15 cellular contexts compared by ENCODE assay signal in genomic region chr10:49162063-49162462, GRCh38. TPM values are rescaled to one million over a fixed set of nuclear protein-coding genes. Genes with fewer than 3 reads are reported as not detected.
DNase-seq lines count a peak whose midpoint lies in the region; ATAC-seq, FAIRE-seq and TF ChIP-seq lines count a peak whose summit lies in the region.
"Had no signal": no experiment of that assay in that cellular context is flagged by ENCODE, and none has a peak within 500 bp of the region (broad histone marks: within the 10 kb centered on the region; RNA-seq: fewer than 3 reads in every experiment).

No MANE protein-coding gene starts in this region.

- H3K4ac ChIP-seq in mesenchymal stem cell (ENCODE audit: low read depth in 1 of 2, low read length in 2 of 2): no peak overlapping the region

- no peak overlapping the region for H2BK15ac ChIP-seq in mesenchymal stem cell (ENCODE audit: low read depth, poor library complexity, severe bottlenecking)

- TF ChIP-seq EP300 in GM12878 (IDR thresholded peaks at IDR 0.05; ENCODE audit: borderline replicate concordance in 1 of 2, control insufficient read depth in 1 of 2, low read depth in 2 of 2, low read length in 2 of 2): no peak

- TF ChIP-seq CTCF in GM12878 (IDR thresholded peaks at IDR 0.05 in 2 of 3, conservative IDR thresholded peaks at IDR 0.05 in 1 of 3; ENCODE audit: control insufficient read depth in 2 of 3, extremely low read depth in 1 of 3, insufficient read depth in 1 of 3, low read depth in 3 of 3, low read length in 3 of 3): no peak
- TF ChIP-seq CTCF in endothelial cell (IDR thresholded peaks at IDR 0.05; ENCODE audit: unreplicated experiment): no peak

- H3K36me3 Mint-ChIP-seq in activated CD4-positive, alpha-beta memory T cell treated with anti-CD3 and anti-CD28 coated beads, Interleukin-2, amount 10 ng/mL, durations not matched to agents 7 days and 5 days (ENCODE audit: low read depth): peaks cover 78% of the 10 kb centered on the region
- H3K36me3 Mint-ChIP-seq in activated CD4-positive, alpha-beta memory T cell treated with anti-CD3 and anti-CD28 coated beads for 36 hours: peaks cover 42% of the 10 kb centered on the region
- H3K36me3 Mint-ChIP-seq in endothelial cell (ENCODE audit: low read depth, unreplicated experiment): no peaks in the 10 kb centered on the region
- H3K36me3 Mint-ChIP-seq: CD4-positive, CD25-positive, alpha-beta regulatory T cell had no signal

- peak overlapping the region; percentile 7 for H3K27ac Mint-ChIP-seq in activated CD4-positive, alpha-beta memory T cell treated with anti-CD3 and anti-CD28 coated beads, Interleukin-2, amount 10 ng/mL, durations not matched to agents 7 days and 5 days
- no peak overlapping the region for H3K27ac Mint-ChIP-seq in activated CD4-positive, alpha-beta memory T cell treated with anti-CD3 and anti-CD28 coated beads for 36 hours
- no peak overlapping the region for H3K27ac Mint-ChIP-seq in endothelial cell (ENCODE audit: unreplicated experiment)
- H3K27ac Mint-ChIP-seq: HFFc6 had no signal

- H3K18ac ChIP-seq in mesenchymal stem cell (ENCODE audit: low read depth in 1 of 2, low read length in 2 of 2): no peak overlapping the region

- WGBS in GM12878 (ENCODE audit: insufficient coverage, insufficient replicate concordance, low lambda C conversion rate, missing lambda C conversion rate): 94% methylated on average over 5 of the region's 5 CpGs
- WGBS in mesenchymal stem cell: 77% methylated on average over 5 of the region's 5 CpGs

- DNase-seq in activated CD4-positive, alpha-beta memory T cell treated with anti-CD3 and anti-CD28 coated beads, Interleukin-2, amount 10 ng/mL, durations not matched to agents 7 days and 5 days: no peak
- DNase-seq in activated CD4-positive, alpha-beta memory T cell treated with anti-CD3 and anti-CD28 coated beads for 36 hours: no peak
- DNase-seq in GM12878 (ENCODE audit: low read depth, low spot score): no peak
- no peak for DNase-seq in mesenchymal stem cell
- DNase-seq in OCI-M1 (lab: John Stamatoyannopoulos, UW): no peak
- DNase-seq in iPS-NIHi7 (ENCODE audit: extremely low spot score): no peak
- DNase-seq in endothelial cell (ENCODE audit: low spot score): no peak
- DNase-seq: CD4-positive, CD25-positive, alpha-beta regulatory T cell had no signal

- no peak overlapping the region for H2AK5ac ChIP-seq in mesenchymal stem cell (ENCODE audit: low read length, severe bottlenecking)

- H3K4me1 ChIP-seq in GM12878 (ENCODE audit: control insufficient read depth, insufficient read depth, low read length) (no peaks in the 10 kb centered on the region), mesenchymal stem cell (ENCODE audit: control insufficient read depth, insufficient read depth, low read depth, low read length) (peaks cover 3% of the 10 kb centered on the region)

- no peak overlapping the region for H4K8ac ChIP-seq in mesenchymal stem cell (ENCODE audit: low read length)

- no peak overlapping the region for H2BK12ac ChIP-seq in mesenchymal stem cell (ENCODE audit: low read length in 2 of 2)

- H3K4me3 ChIP-seq in GM12878: no peak overlapping the region
- H3K4me3 ChIP-seq in mesenchymal stem cell (ENCODE audit: insufficient read depth in 1 of 2, low read depth in 1 of 2, low read length in 2 of 2): no peak overlapping the region
- H3K4me3 ChIP-seq: BLaER1 treated with 17β-estradiol and CSF1 and Interleukin-3, amounts not matched to agents 10 nM and 100 nM had no signal

- POLR2A ChIA-PET in activated CD4-positive, alpha-beta memory T cell treated with anti-CD3 and anti-CD28 coated beads, Interleukin-2, amount 10 ng/mL, durations not matched to agents 7 days and 5 days (lab: Charles Lee): interaction anchor here (0.7 kb wide), 1 partner anchor 11 kb away, joined by 3 read pairs; no protein-coding TSS in a partner anchor
- POLR2A ChIA-PET in activated CD4-positive, alpha-beta memory T cell treated with anti-CD3 and anti-CD28 coated beads for 36 hours (lab: Charles Lee): interaction anchor here (1.3 kb wide), 1 partner anchor 13 kb away, joined by 3 read pairs; no protein-coding TSS in a partner anchor
- POLR2A ChIA-PET in GM12878 (lab: Charles Lee): interaction anchor here (0.9 kb wide), 1 partner anchor 17 kb away, joined by 3 read pairs; no protein-coding TSS in a partner anchor

- H3K9ac ChIP-seq in GM12878 (ENCODE audit: control insufficient read depth, insufficient read depth, low read length): no peak overlapping the region
- H3K9ac ChIP-seq in mesenchymal stem cell (ENCODE audit: low read length): peak overlapping the region; percentile 13
- H3K9ac ChIP-seq: BLaER1 treated with 17β-estradiol and CSF1 and Interleukin-3, amounts not matched to agents 10 nM and 100 nM had no signal

- FAIRE-seq in GM12878 (lab: Jason Lieb, UNC): no peak
- FAIRE-seq: GM12892 had no signal

- no peaks in the 10 kb centered on the region for H3K27me3 Mint-ChIP-seq in activated CD4-positive, alpha-beta memory T cell treated with anti-CD3 and anti-CD28 coated beads, Interleukin-2, amount 10 ng/mL, durations not matched to agents 7 days and 5 days
- peaks cover 8% of the 10 kb centered on the region for H3K27me3 Mint-ChIP-seq in activated CD4-positive, alpha-beta memory T cell treated with anti-CD3 and anti-CD28 coated beads for 36 hours
- no peaks in the 10 kb centered on the region for H3K27me3 Mint-ChIP-seq in endothelial cell (ENCODE audit: unreplicated experiment)
- H3K27me3 Mint-ChIP-seq: CD4-positive, CD25-positive, alpha-beta regulatory T cell; IgD-negative memory B cell had no signal

- H3K79me1 ChIP-seq in mesenchymal stem cell (replicated peaks; ENCODE audit: low read length, poor library complexity, severe bottlenecking): no peaks in the 10 kb centered on the region

- H2AFZ ChIP-seq in GM12878 (ENCODE audit: control insufficient read depth, low read depth, low read length) (no peak overlapping the region), mesenchymal stem cell (ENCODE audit: low read depth, low read length) (no peak overlapping the region)

- H3K9me3 Mint-ChIP-seq in activated CD4-positive, alpha-beta memory T cell treated with anti-CD3 and anti-CD28 coated beads, Interleukin-2, amount 10 ng/mL, durations not matched to agents 7 days and 5 days: no peaks in the 10 kb centered on the region
- no peaks in the 10 kb centered on the region for H3K9me3 Mint-ChIP-seq in activated CD4-positive, alpha-beta memory T cell treated with anti-CD3 and anti-CD28 coated beads for 36 hours
- no peaks in the 10 kb centered on the region for H3K9me3 Mint-ChIP-seq in endothelial cell (ENCODE audit: unreplicated experiment)
- H3K9me3 Mint-ChIP-seq: HFFc6, IgD-negative memory B cell had no signal

- no peak overlapping the region for H2BK5ac ChIP-seq in mesenchymal stem cell (ENCODE audit: low read depth, low read length, poor library complexity, severe bottlenecking)

- no peak for TF ChIP-seq POLR2A in GM12878 (IDR thresholded peaks at IDR 0.05; ENCODE audit: low read depth, low read length)

- H3K9me3 ChIP-seq in GM12878 (replicated peaks; ENCODE audit: control insufficient read depth, insufficient read depth, low read length): no peaks in the 10 kb centered on the region
- no peaks in the 10 kb centered on the region for H3K9me3 ChIP-seq in mesenchymal stem cell (ENCODE audit: control insufficient read depth, low read length)
- H3K9me3 ChIP-seq: BLaER1 treated with 17β-estradiol and CSF1 and Interleukin-3, amounts not matched to agents 10 nM and 100 nM had no signal

- no peak overlapping the region for H4K91ac ChIP-seq in mesenchymal stem cell (ENCODE audit: low read length)

- no peaks in the 10 kb centered on the region for H3K27me3 ChIP-seq in GM12878 (replicated peaks in 1 of 2; ENCODE audit: control insufficient read depth in 2 of 2, insufficient read depth in 2 of 2, low read length in 1 of 2)
- H3K27me3 ChIP-seq in mesenchymal stem cell (ENCODE audit: control insufficient read depth in 1 of 2, insufficient read depth in 1 of 2, low read length in 2 of 2): peaks cover 0 to 6% of the 10 kb centered on the region in 2 experiments
- H3K27me3 ChIP-seq: BLaER1 treated with 17β-estradiol and CSF1 and Interleukin-3, amounts not matched to agents 10 nM and 100 nM had no signal

- H3K14ac ChIP-seq in mesenchymal stem cell (ENCODE audit: low read length in 2 of 2): no peak overlapping the region

- ATAC-seq in GM12878: no peak

- no peaks in the 10 kb centered on the region for H3K79me2 ChIP-seq in GM12878 (ENCODE audit: control insufficient read depth, insufficient read depth, low read length)

- H2BK120ac ChIP-seq in mesenchymal stem cell (ENCODE audit: low read depth, low read length): no peak overlapping the region

- peaks cover 40% of the 10 kb centered on the region for H3K4me1 Mint-ChIP-seq in activated CD4-positive, alpha-beta memory T cell treated with anti-CD3 and anti-CD28 coated beads, Interleukin-2, amount 10 ng/mL, durations not matched to agents 7 days and 5 days
- H3K4me1 Mint-ChIP-seq in activated CD4-positive, alpha-beta memory T cell treated with anti-CD3 and anti-CD28 coated beads for 36 hours (ENCODE audit: low read depth): peaks cover 37% of the 10 kb centered on the region
- peaks cover 6% of the 10 kb centered on the region for H3K4me1 Mint-ChIP-seq in endothelial cell (ENCODE audit: unreplicated experiment)

- SMC1A ChIA-PET in GM12878 (lab: Charles Lee; ENCODE audit: uncharacterized antibody, unreplicated experiment): interaction anchor here (0.7 to 1.3 kb wide), 5 partner anchors 10 to 504 kb away, joined by 3 to 6 read pairs (median 3); no protein-coding TSS in a partner anchor

- no peak overlapping the region for H3K4me3 Mint-ChIP-seq in activated CD4-positive, alpha-beta memory T cell treated with anti-CD3 and anti-CD28 coated beads, Interleukin-2, amount 10 ng/mL, durations not matched to agents 7 days and 5 days
- H3K4me3 Mint-ChIP-seq in activated CD4-positive, alpha-beta memory T cell treated with anti-CD3 and anti-CD28 coated beads for 36 hours: no peak overlapping the region
- H3K4me3 Mint-ChIP-seq in endothelial cell (ENCODE audit: unreplicated experiment): no peak overlapping the region
- H3K4me3 Mint-ChIP-seq: CD4-positive, CD25-positive, alpha-beta regulatory T cell; HFFc6; IgD-negative memory B cell had no signal

- H3K23ac ChIP-seq in mesenchymal stem cell (ENCODE audit: low read length in 2 of 2): no peak overlapping the region

- intact Hi-C loops in activated CD4-positive, alpha-beta memory T cell treated with anti-CD3 and anti-CD28 coated beads for 36 hours (cut with micrococcal nuclease): loop anchor here (5.0 kb wide), 2 partner anchors 85 to 355 kb away; no protein-coding TSS in a partner anchor
- intact Hi-C loops in GM12878 (cut with micrococcal nuclease; ENCODE audit: unreplicated experiment): no loop called here

- no peaks in the 10 kb centered on the region; the same call in 1 of the 2 replicates for H4K20me1 ChIP-seq in GM12878 (ENCODE audit: control insufficient read depth, insufficient read depth)

- TF ChIP-seq RAD21 in GM12878 (IDR thresholded peaks at IDR 0.05; ENCODE audit: insufficient read depth, low read depth, low read length): no peak

- H3K4me2 ChIP-seq in GM12878 (ENCODE audit: control insufficient read depth, insufficient read depth): no peak overlapping the region
- no peak overlapping the region for H3K4me2 ChIP-seq in mesenchymal stem cell (ENCODE audit: low read length, poor library complexity, severe bottlenecking)
- H3K4me2 ChIP-seq: BLaER1 treated with 17β-estradiol and CSF1 and Interleukin-3, amounts not matched to agents 10 nM and 100 nM had no signal

- H3K36me3 ChIP-seq in GM12878 (ENCODE audit: control insufficient read depth in 2 of 2, insufficient read depth in 2 of 2, low read length in 1 of 2) (peaks cover 0 to 1% of the 10 kb centered on the region in 2 experiments; a peak in 1 of 4 replicates), mesenchymal stem cell (ENCODE audit: control insufficient read depth in 1 of 2, insufficient read depth in 2 of 2, low read depth in 1 of 2, low read length in 2 of 2) (no peaks in the 10 kb centered on the region)

- in situ Hi-C loops in GM12878 (cut with MboI): no loop called here

- CTCF ChIA-PET in activated CD4-positive, alpha-beta memory T cell treated with anti-CD3 and anti-CD28 coated beads, Interleukin-2, amount 10 ng/mL, durations not matched to agents 7 days and 5 days (lab: Charles Lee): interaction anchor here (1.0 to 1.9 kb wide), 5 partner anchors 11 to 505 kb away, joined by 3 to 6 read pairs (median 5); no protein-coding TSS in a partner anchor
- CTCF ChIA-PET in activated CD4-positive, alpha-beta memory T cell treated with anti-CD3 and anti-CD28 coated beads for 36 hours (lab: Charles Lee): interaction anchor here (1.1 to 1.3 kb wide), 2 partner anchors 13 to 177 kb away, joined by 3 read pairs; no protein-coding TSS in a partner anchor
- CTCF ChIA-PET in GM12878 (lab: Yijun Ruan, JAX): interaction anchor here (0.5 to 2.0 kb wide), 7 partner anchors 11 to 504 kb away, joined by 3 to 7 read pairs (median 3); no protein-coding TSS in a partner anchor

- no peak overlapping the region for H3K27ac ChIP-seq in GM12878 (ENCODE audit: control insufficient read depth, insufficient read depth)
- H3K27ac ChIP-seq in mesenchymal stem cell (ENCODE audit: low read length, poor library complexity, severe bottlenecking): no peak overlapping the region
- H3K27ac ChIP-seq: BLaER1 treated with 17β-estradiol and CSF1 and Interleukin-3, amounts not matched to agents 10 nM and 100 nM; HL-60 had no signal

- no TSS peak for BruUV-seq in GM12878 (replicated peaks; lab: Mats Ljungman, UMichigan)

- RAD21 ChIA-PET in GM12878 (lab: Charles Lee; ENCODE audit: unreplicated experiment): no interaction called here

RNA-seq across cellular contexts. Expression of gene TMEM273, which starts 26.1 kb away (rescaled TPM):
- 100 to 1,000 TPM in 1 of 2 experiments, 10 to 100 TPM in 1; 98.2 to 100 TPM for total RNA-seq in activated CD4-positive, alpha-beta memory T cell treated with anti-CD3 and anti-CD28 coated beads, Interleukin-2, amount 10 ng/mL, durations not matched to agents 7 days and 5 days
- total RNA-seq in activated CD4-positive, alpha-beta memory T cell treated with anti-CD3 and anti-CD28 coated beads for 36 hours: 100 to 1,000 TPM; 106 to 108 TPM
- 135 and 148 TPM in 2 replicates for total RNA-seq in GM12878 (2013; cell fraction: nucleolus; rRNA removed)
- total RNA-seq in GM12878 (2014; rRNA removed) (26.5 and 30.6 TPM in 2 replicates), GM12878 (2014; rRNA removed; fragmentation: Illumina TruSeq; extraction: Trizol) (24.0 and 26.3 TPM in 2 replicates), GM12878 (2021) (20.9 and 23.5 TPM in 2 replicates), endothelial cell (ENCODE audit: unreplicated experiment) (1.6 TPM)
- 8.9 TPM for polyA plus RNA-seq in GM12878 (2011; ENCODE audit: low read depth)
- polyA plus RNA-seq in GM12878 (2011; rRNA removed) (46.3 and 47.3 TPM in 2 replicates), GM12878 (2014; fragmentation: Illumina TruSeq; extraction: Trizol) (35.6 and 41.3 TPM in 2 replicates), GM12878 (2014; fragmentation: Nextera tagmentation; extraction: Ambion mirVana) (10 to 100 TPM; 25.6 to 28.6 TPM), GM12878 (2014; rRNA removed) (33.9 and 40.4 TPM in 2 replicates), GM12878 (2016; fragmentation: Nextera tagmentation; extraction: Ambion mirVana) (10 to 100 TPM; 10.3 to 12.2 TPM)
- 45.0 and 51.2 TPM in 2 replicates for polyA plus RNA-seq in GM12878 (2011; cell fraction: cytosol; rRNA removed)
- polyA plus RNA-seq in GM12878 (2011; cell fraction: nucleus; rRNA removed): 75.4 and 80.5 TPM in 2 replicates
- 7.0 and 8.7 TPM in 2 replicates for polyA plus RNA-seq in GM12878 (2012)
- polyA minus RNA-seq in GM12878 (2011; rRNA and poly(A)+ RNA removed): 35.0 and 35.7 TPM in 2 replicates
- 6.0 and 6.5 TPM in 2 replicates for polyA minus RNA-seq in GM12878 (2011; cell fraction: cytosol; rRNA and poly(A)+ RNA removed)
- polyA minus RNA-seq in GM12878 (2011; cell fraction: nucleus; rRNA and poly(A)+ RNA removed): 13.5 and 14.6 TPM in 2 replicates
- not detected for polyA plus RNA-seq in mesenchymal stem cell (2013, experiment 1 of 2)
- polyA plus RNA-seq in mesenchymal stem cell (2013, experiment 2 of 2): not detected
- total RNA-seq: A172, HFFc6 had no signal

RNA-seq across cellular contexts. Expression of gene FAM170B, which starts 28.2 kb away (rescaled TPM):
- under 1 TPM; 0.15 to 0.33 TPM for total RNA-seq in activated CD4-positive, alpha-beta memory T cell treated with anti-CD3 and anti-CD28 coated beads, Interleukin-2, amount 10 ng/mL, durations not matched to agents 7 days and 5 days
- not detected for total RNA-seq in activated CD4-positive, alpha-beta memory T cell treated with anti-CD3 and anti-CD28 coated beads for 36 hours
- total RNA-seq in GM12878 (2013; cell fraction: nucleolus; rRNA removed): not detected in 2 replicates
- total RNA-seq in GM12878 (2014; rRNA removed) (not detected in 2 replicates), GM12878 (2014; rRNA removed; fragmentation: Illumina TruSeq; extraction: Trizol) (not detected in 2 replicates), GM12878 (2021) (not detected in 2 replicates), endothelial cell (ENCODE audit: unreplicated experiment) (not detected)
- polyA plus RNA-seq in GM12878 (2011; ENCODE audit: low read depth): not detected
- polyA plus RNA-seq in GM12878 (2011; rRNA removed) (not detected in 2 replicates), GM12878 (2014; fragmentation: Illumina TruSeq; extraction: Trizol) (not detected in 2 replicates), GM12878 (2014; fragmentation: Nextera tagmentation; extraction: Ambion mirVana) (not detected), GM12878 (2014; rRNA removed) (not detected in 2 replicates), GM12878 (2016; fragmentation: Nextera tagmentation; extraction: Ambion mirVana) (not detected)
- polyA plus RNA-seq in GM12878 (2011; cell fraction: cytosol; rRNA removed): 0.10 TPM in 1 of 2 replicates, not detected in the other
- polyA plus RNA-seq in GM12878 (2011; cell fraction: nucleus; rRNA removed): 0.15 TPM in 1 of 2 replicates, not detected in the other
- polyA plus RNA-seq in GM12878 (2012): not detected in 2 replicates
- 0.36 TPM in 1 of 2 replicates, not detected in the other for polyA minus RNA-seq in GM12878 (2011; rRNA and poly(A)+ RNA removed)
- polyA minus RNA-seq in GM12878 (2011; cell fraction: cytosol; rRNA and poly(A)+ RNA removed): not detected in 2 replicates
- polyA minus RNA-seq in GM12878 (2011; cell fraction: nucleus; rRNA and poly(A)+ RNA removed): not detected in 2 replicates
- not detected for polyA plus RNA-seq in mesenchymal stem cell (2013, experiment 1 of 2)
- polyA plus RNA-seq in mesenchymal stem cell (2013, experiment 2 of 2): not detected
- total RNA-seq: A172; CD4-positive, CD25-positive, alpha-beta regulatory T cell; H4; HFFc6 had no signal
- polyA plus RNA-seq: CD4-positive, CD25-positive, alpha-beta regulatory T cell; IgD-negative memory B cell had no signal

RNA-seq across cellular contexts. Expression of gene VSTM4, which starts 46.7 kb away (rescaled TPM):
- under 1 TPM; 0.10 TPM for total RNA-seq in activated CD4-positive, alpha-beta memory T cell treated with anti-CD3 and anti-CD28 coated beads, Interleukin-2, amount 10 ng/mL, durations not matched to agents 7 days and 5 days
- under 1 TPM; 0.10 to 0.24 TPM for total RNA-seq in activated CD4-positive, alpha-beta memory T cell treated with anti-CD3 and anti-CD28 coated beads for 36 hours
- 0.04 TPM in 1 of 2 replicates, not detected in the other for total RNA-seq in GM12878 (2013; cell fraction: nucleolus; rRNA removed)
- total RNA-seq in GM12878 (2014; rRNA removed): not detected in 2 replicates
- total RNA-seq in GM12878 (2014; rRNA removed; fragmentation: Illumina TruSeq; extraction: Trizol): not detected in 2 replicates
- 0.08 TPM in 1 of 2 replicates, not detected in the other for total RNA-seq in GM12878 (2021)
- not detected for polyA plus RNA-seq in GM12878 (2011; ENCODE audit: low read depth)
- 0.14 TPM in 2 replicates for polyA plus RNA-seq in GM12878 (2011; rRNA removed)
- polyA plus RNA-seq in GM12878 (2011; cell fraction: cytosol; rRNA removed): 0.06 and 0.08 TPM in 2 replicates
- polyA plus RNA-seq in GM12878 (2011; cell fraction: nucleus; rRNA removed): 0.03 and 0.09 TPM in 2 replicates
- not detected in 2 replicates for polyA plus RNA-seq in GM12878 (2012)
- polyA plus RNA-seq in GM12878 (2014; fragmentation: Illumina TruSeq; extraction: Trizol): 0.01 TPM in 1 of 2 replicates, not detected in the other
- under 1 TPM in 1 of 2 experiments, not detected in 1; 0.02 TPM for polyA plus RNA-seq in GM12878 (2014; fragmentation: Nextera tagmentation; extraction: Ambion mirVana)
- polyA plus RNA-seq in GM12878 (2014; rRNA removed): not detected in 2 replicates
- not detected for polyA plus RNA-seq in GM12878 (2016; fragmentation: Nextera tagmentation; extraction: Ambion mirVana)
- 0.15 TPM in 1 of 2 replicates, not detected in the other for polyA minus RNA-seq in GM12878 (2011; rRNA and poly(A)+ RNA removed)
- not detected in 2 replicates for polyA minus RNA-seq in GM12878 (2011; cell fraction: cytosol; rRNA and poly(A)+ RNA removed)
- polyA minus RNA-seq in GM12878 (2011; cell fraction: nucleus; rRNA and poly(A)+ RNA removed): 0.24 and 0.57 TPM in 2 replicates
- 1.1 TPM for polyA plus RNA-seq in mesenchymal stem cell (2013, experiment 1 of 2)
- polyA plus RNA-seq in mesenchymal stem cell (2013, experiment 2 of 2): 1.2 TPM
- 0.38 TPM for total RNA-seq in endothelial cell (ENCODE audit: unreplicated experiment)
- total RNA-seq: CD4-positive, CD25-positive, alpha-beta regulatory T cell had no signal
- polyA plus RNA-seq: IgD-negative memory B cell had no signal
